In the genomic region with DNA sequence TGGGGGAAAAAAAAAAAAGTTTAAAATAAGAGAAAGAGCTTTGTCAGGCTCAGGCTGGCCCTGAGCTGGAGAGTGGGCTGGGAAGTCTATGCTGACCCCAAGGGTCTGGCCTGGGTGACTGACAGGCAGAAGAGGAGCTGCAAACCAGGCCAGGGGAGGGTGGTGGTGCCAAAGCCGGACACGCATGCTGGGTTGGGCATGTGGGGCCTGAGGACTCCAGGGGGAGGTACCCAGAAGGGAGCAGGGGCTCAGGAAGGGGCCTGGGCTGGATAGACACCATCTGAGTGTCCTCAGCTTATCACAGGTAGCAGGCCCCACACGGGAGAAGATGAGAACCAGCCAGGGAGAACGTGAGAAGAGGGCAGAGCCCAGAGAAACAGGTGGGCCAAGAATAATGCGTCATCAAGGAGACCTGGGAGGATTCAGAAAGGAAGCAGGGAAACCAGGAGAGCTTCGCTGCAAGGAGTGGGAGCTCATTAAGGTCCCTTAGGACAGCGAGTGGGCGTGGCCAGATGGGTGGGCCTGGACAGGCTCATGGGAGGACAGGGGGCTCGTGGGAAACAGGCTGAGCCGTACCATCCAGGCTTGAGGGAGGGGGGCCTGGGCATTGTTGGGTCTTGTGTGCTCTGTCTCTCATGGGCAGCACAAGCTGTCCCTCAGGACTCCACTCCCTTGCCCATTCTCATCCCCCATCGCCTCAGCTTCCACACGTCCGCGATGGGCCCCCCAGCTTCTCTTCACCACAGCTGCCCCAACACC, we compare ENCODE assay signal across 24 cellular contexts. TPM values are rescaled to one million over a fixed set of nuclear protein-coding genes. Genes with fewer than 3 reads are reported as not detected.
DNase-seq lines count a peak whose midpoint lies in the region; ATAC-seq and TF ChIP-seq lines count a peak whose summit lies in the region.
"Had no signal": no experiment of that assay in that cellular context is flagged by ENCODE, and none has a peak within 500 bp of the region (broad histone marks: within the 10 kb centered on the region; RNA-seq: fewer than 3 reads in every experiment).

No MANE protein-coding gene starts in this region.

- H3K9me3 Mint-ChIP-seq in WTC11 = no peaks in the 10 kb centered on the region
- H3K9me3 Mint-ChIP-seq in activated naive CD4-positive, alpha-beta T cell treated with anti-CD3 and anti-CD28 coated beads for 36 hours = no peaks in the 10 kb centered on the region
- H3K9me3 Mint-ChIP-seq: brain; natural killer cell treated with Interleukin-12 subunit alpha and Interleukin-12 subunit beta and Interleukin-15 and Interleukin-18, amount 100 ng/mL, for 72 hours had no signal

- POLR2A ChIA-PET in WTC11 (lab: Charles Lee) = no interaction called here

- no peak overlapping the region for H3K27ac Mint-ChIP-seq in WTC11
- no peak overlapping the region for H3K27ac Mint-ChIP-seq in activated naive CD4-positive, alpha-beta T cell treated with anti-CD3 and anti-CD28 coated beads for 36 hours
- H3K27ac Mint-ChIP-seq: brain had no signal

- peaks cover 5 to 10% of the 10 kb centered on the region in 2 donors for H3K4me1 ChIP-seq in neuronal stem cell (ENCODE audit: control insufficient read depth in 2 of 2, insufficient read depth in 1 of 2, low read depth in 1 of 2, low read length in 2 of 2)
- peaks cover 15 to 59% of the 10 kb centered on the region in 2 donors for H3K4me1 ChIP-seq in thoracic aorta (ENCODE audit: control insufficient read depth in 1 of 2, low read depth in 2 of 2)
- H3K4me1 ChIP-seq: BLaER1 treated with 17β-estradiol and CSF1 and Interleukin-3, amounts not matched to agents 10 nM and 100 nM had no signal

- H3K9me3 ChIP-seq in neuronal stem cell (replicated peaks in 1 of 2; ENCODE audit: control insufficient read depth in 2 of 2, insufficient read depth in 1 of 2, low read depth in 1 of 2, low read length in 2 of 2) = no peaks in the 10 kb centered on the region
- no peaks in the 10 kb centered on the region for H3K9me3 ChIP-seq in thoracic aorta
- H3K9me3 ChIP-seq: adrenal gland; BLaER1 treated with 17β-estradiol and CSF1 and Interleukin-3, amounts not matched to agents 10 nM and 100 nM; pancreas had no signal

- TF ChIP-seq CTCF in WTC11 (IDR thresholded peaks at IDR 0.05) (no peak), thoracic aorta (IDR thresholded peaks at IDR 0.05) (no peak)

- H3K36me3 Mint-ChIP-seq in WTC11 = no peaks in the 10 kb centered on the region
- no peaks in the 10 kb centered on the region for H3K36me3 Mint-ChIP-seq in activated naive CD4-positive, alpha-beta T cell treated with anti-CD3 and anti-CD28 coated beads for 36 hours (ENCODE audit: low read depth)
- H3K36me3 Mint-ChIP-seq: brain; natural killer cell treated with Interleukin-12 subunit alpha and Interleukin-12 subunit beta and Interleukin-15 and Interleukin-18, amount 100 ng/mL, for 72 hours had no signal

- no peak overlapping the region for H3K4ac ChIP-seq in neuronal stem cell (ENCODE audit: low read length)

- peak overlapping the region; percentile 25 for H3K23ac ChIP-seq in neuronal stem cell (ENCODE audit: low read depth, low read length, poor library complexity)

- H3K4me3 ChIP-seq in H7 (ENCODE audit: insufficient read depth, low read depth, low read length) (no peak overlapping the region), neuronal stem cell (ENCODE audit: low read length in 2 of 2) (no peak overlapping the region), thoracic aorta (no peak overlapping the region)
- H3K4me3 ChIP-seq: adrenal gland; BLaER1 treated with 17β-estradiol and CSF1 and Interleukin-3, amounts not matched to agents 10 nM and 100 nM; pancreas had no signal

- peak overlapping the region; percentile 77 for H2BK15ac ChIP-seq in neuronal stem cell (ENCODE audit: low read length)

- peak; percentile 38; the same call in 1 of the 2 replicates for ATAC-seq in WTC11
- no peak for ATAC-seq in thoracic aorta (ENCODE audit: insufficient number of reproducible peaks, low FRiP score, low read depth)
- ATAC-seq: HCT116; natural killer cell treated with Interleukin-12 subunit alpha and Interleukin-12 subunit beta and Interleukin-15 and Interleukin-18, amount 100 ng/mL, for 72 hours; pancreas had no signal

- intact Hi-C loops in activated naive CD4-positive, alpha-beta T cell treated with anti-CD3 and anti-CD28 coated beads for 36 hours (cut with micrococcal nuclease) = no loop called here

- H3K18ac ChIP-seq in neuronal stem cell (ENCODE audit: low read length) = peak overlapping the region; percentile 89

- H4K8ac ChIP-seq in neuronal stem cell (ENCODE audit: low read depth, low read length) = no peak overlapping the region

- H3K14ac ChIP-seq in neuronal stem cell (ENCODE audit: low read length) = no peak overlapping the region

- no peaks in the 10 kb centered on the region for H3K27me3 Mint-ChIP-seq in WTC11 (ENCODE audit: low read depth)
- H3K27me3 Mint-ChIP-seq in activated naive CD4-positive, alpha-beta T cell treated with anti-CD3 and anti-CD28 coated beads for 36 hours (ENCODE audit: low read depth) = peaks cover 36% of the 10 kb centered on the region

- peak overlapping the region; percentile 26 for H4K91ac ChIP-seq in neuronal stem cell (ENCODE audit: low read depth, low read length, poor library complexity)

- peaks cover 8% of the 10 kb centered on the region for H3K4me1 Mint-ChIP-seq in WTC11
- peaks cover 5% of the 10 kb centered on the region for H3K4me1 Mint-ChIP-seq in activated naive CD4-positive, alpha-beta T cell treated with anti-CD3 and anti-CD28 coated beads for 36 hours (ENCODE audit: low read depth)

- H3K27ac ChIP-seq in neuronal stem cell (replicated peaks; ENCODE audit: low read length) (no peak overlapping the region), thoracic aorta (peak overlapping the region; percentile 70 to 84)
- H3K27ac ChIP-seq: BLaER1 treated with 17β-estradiol and CSF1 and Interleukin-3, amounts not matched to agents 10 nM and 100 nM; KMS-11; WERI-Rb-1 had no signal

- H3K4me3 Mint-ChIP-seq in WTC11 = no peak overlapping the region
- H3K4me3 Mint-ChIP-seq in activated naive CD4-positive, alpha-beta T cell treated with anti-CD3 and anti-CD28 coated beads for 36 hours = no peak overlapping the region
- H3K4me3 Mint-ChIP-seq: brain; natural killer cell treated with Interleukin-12 subunit alpha and Interleukin-12 subunit beta and Interleukin-15 and Interleukin-18, amount 100 ng/mL, for 72 hours had no signal

- H3K9ac ChIP-seq in neuronal stem cell (ENCODE audit: low read depth, low read length, poor library complexity) = no peak overlapping the region
- H3K9ac ChIP-seq: BLaER1 treated with 17β-estradiol and CSF1 and Interleukin-3, amounts not matched to agents 10 nM and 100 nM; KMS-11 had no signal

- H3K36me3 ChIP-seq in H7 (replicated peaks; ENCODE audit: control insufficient read depth, insufficient read depth, low read length) (no peaks in the 10 kb centered on the region), neuronal stem cell (replicated peaks in 1 of 2; ENCODE audit: control insufficient read depth in 2 of 2, insufficient read depth in 2 of 2, low read length in 2 of 2) (no peaks in the 10 kb centered on the region), thoracic aorta (no peaks in the 10 kb centered on the region)
- H3K36me3 ChIP-seq: adrenal gland; BLaER1 treated with 17β-estradiol and CSF1 and Interleukin-3, amounts not matched to agents 10 nM and 100 nM; pancreas; WERI-Rb-1 had no signal

- H2BK5ac ChIP-seq in neuronal stem cell (ENCODE audit: low read length) = no peak overlapping the region

- no peak overlapping the region for H2BK12ac ChIP-seq in neuronal stem cell (ENCODE audit: low read length)

- no CpG with 5 or more reads among the region's 14 CpGs for WGBS in neuronal stem cell (ENCODE audit: extremely low coverage in 2 of 2, insufficient read length in 2 of 2, insufficient replicate concordance in 1 of 2), 2 donors

- no peaks in the 10 kb centered on the region for H3K27me3 ChIP-seq in H7 (ENCODE audit: control insufficient read depth, insufficient read depth, low read length)
- H3K27me3 ChIP-seq in neuronal stem cell (ENCODE audit: control insufficient read depth in 3 of 3, insufficient read depth in 3 of 3, low read depth in 1 of 3, low read length in 3 of 3) = peaks cover 0 to 30% (median 2%) of the 10 kb centered on the region in 3 experiments
- no peaks in the 10 kb centered on the region for H3K27me3 ChIP-seq in thoracic aorta (replicated peaks; ENCODE audit: insufficient read depth)
- H3K27me3 ChIP-seq: adrenal gland, pancreas had no signal

- H3K79me1 ChIP-seq in neuronal stem cell (ENCODE audit: low read depth, low read length) = no peaks in the 10 kb centered on the region

- no peak overlapping the region for H2AFZ ChIP-seq in neuronal stem cell (ENCODE audit: low read length)

- peak overlapping the region; percentile 32 for H2AK5ac ChIP-seq in neuronal stem cell (ENCODE audit: low read depth, low read length)

- no peak overlapping the region for H3K4me2 ChIP-seq in neuronal stem cell (ENCODE audit: insufficient read depth, low read length, poor library complexity, severe bottlenecking)
- H3K4me2 ChIP-seq: BLaER1 treated with 17β-estradiol and CSF1 and Interleukin-3, amounts not matched to agents 10 nM and 100 nM; KMS-11 had no signal

- no peak overlapping the region for H2BK120ac ChIP-seq in neuronal stem cell (ENCODE audit: low read depth, low read length)

- CTCF ChIA-PET in WTC11 (lab: Charles Lee) = interaction anchor here (0.5 to 5.2 kb wide), 4 partner anchors 15 to 81 kb away, joined by 3 to 30 read pairs (median 6); no protein-coding TSS in a partner anchor
- CTCF ChIA-PET in activated naive CD4-positive, alpha-beta T cell treated with anti-CD3 and anti-CD28 coated beads for 36 hours (lab: Charles Lee) = no interaction called here

- DNase-seq in H7 = peak; percentile 41
- peak; percentile 13 for DNase-seq in WTC11 (ENCODE audit: low spot score)
- no peak for DNase-seq in neuronal stem cell (ENCODE audit: low spot score)
- no peak for DNase-seq in thoracic aorta (ENCODE audit: low spot score)
- no peak for DNase-seq in activated CD4-positive, CD25-positive, alpha-beta regulatory T cell (lab: John Stamatoyannopoulos, UW)
- DNase-seq in SIG-M5 treated with dmso at 0.1 percent for 504 hours (lab: John Stamatoyannopoulos, UW; ENCODE audit: unreplicated experiment) = no peak
- DNase-seq in activated naive CD4-positive, alpha-beta T cell treated with anti-CD3 and anti-CD28 coated beads for 36 hours = no peak
- DNase-seq: activated naive CD4-positive, alpha-beta T cell treated with Interleukin-2 at 50 U/mL for 16 hours; glutamatergic neuron; MM.1S; NCI-H2081; NCI-H226; NCI-H774; pancreas; stimulated activated CD4-positive, alpha-beta T cell treated with anti-CD3 and anti-CD28 coated beads, Interleukin-15, amount 100 ng/mL, for 24 hours; stimulated activated naive CD4-positive, alpha-beta T cell treated with Interleukin-2 at 50 U/mL for 16 hours; WERI-Rb-1 had no signal

TF ChIP-seq in WTC11, 78 proteins besides CTCF, POLR2A, EP300 and RAD21 (continues in another document):
- no peak for TF ChIP-seq GRHL2 (CRISPR knock-in tag; IDR thresholded peaks at IDR 0.05; ENCODE audit: insufficient replicate concordance, severe bottlenecking)
- no peak for TF ChIP-seq IRF2 (CRISPR knock-in tag; IDR thresholded peaks at IDR 0.05; ENCODE audit: borderline replicate concordance, low read depth)

RNA-seq across cellular contexts. Expression of gene TMOD1, which starts 16.0 kb away (rescaled TPM):
- total RNA-seq in H7 (2014; rRNA removed; shearing (Covaris generic)) = 0.52 and 1.9 TPM in 2 replicates
- 1.0 to 1.6 TPM (median 1.4 TPM) in 3 replicates for total RNA-seq in WTC11 (2021)
- 0.15 TPM for polyA plus RNA-seq in neuronal stem cell (2013, experiment 1 of 2)
- polyA plus RNA-seq in neuronal stem cell (2013, experiment 2 of 2) = 0.21 TPM
- total RNA-seq in thoracic aorta = 10 to 100 TPM; 44.0 to 77.6 TPM
- 1 to 10 TPM; 1.2 to 1.4 TPM for total RNA-seq in activated naive CD4-positive, alpha-beta T cell treated with anti-CD3 and anti-CD28 coated beads for 36 hours
- total RNA-seq: OCI-LY7 had no signal

Comparison
In these comparisons a context has a peak if more than half of its experiments do, and no peak if none do; other contexts are left out.
1. DNase-seq: peak in H7 (single experiment) and WTC11 (single experiment); none in neuronal stem cell (single experiment), thoracic aorta (single experiment), activated CD4-positive, CD25-positive, alpha-beta regulatory T cell (0 of 4), SIG-M5 treated with dmso at 0.1 percent for 504 hours (single experiment) and activated naive CD4-positive, alpha-beta T cell treated with anti-CD3 and anti-CD28 coated beads for 36 hours (single experiment).
2. RNA of gene TMOD1, which starts 16.0 kb away (total RNA-seq): 44.0 to 77.6 TPM in thoracic aorta; 0.52 to 1.9 TPM in H7, 1.2 to 1.4 TPM in activated naive CD4-positive, alpha-beta T cell treated with anti-CD3 and anti-CD28 coated beads for 36 hours and 1.0 to 1.6 TPM in WTC11; every median in the first group is over 10 times any median in the second.